In the genomic region with DNA sequence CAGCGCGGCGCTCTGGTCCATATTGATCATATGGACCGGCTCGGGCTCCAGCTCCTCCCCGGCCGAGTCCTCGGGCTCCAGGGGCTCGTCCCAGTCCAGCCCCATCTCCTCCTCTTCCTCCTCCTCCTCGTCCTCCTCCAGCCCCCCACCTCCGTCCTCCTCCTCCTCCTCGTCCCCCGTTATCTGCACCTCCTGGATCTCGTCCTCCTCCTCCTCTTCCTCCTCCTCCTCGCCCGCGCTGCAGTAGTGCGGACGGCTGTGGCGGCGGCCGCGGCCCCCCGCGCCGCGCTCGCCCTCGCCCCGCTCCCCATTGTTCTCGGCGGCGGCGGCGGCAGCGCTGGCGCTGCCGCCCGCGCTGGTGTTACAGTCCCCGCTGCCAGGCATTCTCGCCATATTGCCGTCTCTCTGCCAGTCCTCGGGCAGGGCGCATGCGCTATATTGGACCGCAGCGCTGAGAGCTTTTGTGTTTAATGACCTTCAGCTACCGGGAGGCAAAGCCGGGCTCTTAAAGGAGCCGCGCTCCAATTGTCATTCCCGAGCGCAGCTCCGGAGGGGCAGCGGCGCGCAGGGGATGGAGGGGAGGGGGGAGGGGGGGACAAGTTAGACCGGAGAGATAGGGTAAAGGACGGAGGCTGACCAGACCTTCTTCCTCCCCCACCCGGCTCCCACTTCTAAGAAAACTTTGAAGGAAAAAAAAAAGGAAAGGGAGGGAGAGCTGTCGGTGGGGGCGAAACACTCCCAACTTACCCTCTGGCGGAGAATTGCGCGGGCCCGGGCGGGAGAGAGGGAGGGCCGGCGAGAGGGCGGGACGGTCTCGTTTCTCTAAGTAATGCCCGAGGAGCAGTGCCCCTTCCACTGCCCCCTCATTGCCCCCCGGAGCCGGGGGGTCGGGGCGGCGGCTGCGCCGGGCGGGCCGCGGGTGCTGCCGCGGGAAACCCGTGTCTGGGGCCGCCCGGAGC, we compare ENCODE assay signal across 8 cellular contexts. TPM values are rescaled to one million over a fixed set of nuclear protein-coding genes. Genes with fewer than 3 reads are reported as not detected.
DNase-seq lines count a peak whose midpoint lies in the region; ATAC-seq and TF ChIP-seq lines count a peak whose summit lies in the region.

Gene KCTD1, minus strand, starts transcription at position 410 of the 959 bp plus-strand sequence. Its CDS starts 17 bp downstream, at position 393.

- H3K27ac ChIP-seq in breast epithelium (peak within 1 kb of the TSS; percentile 91 to 97), iPS-20b (ENCODE audit: low read length) (no peak within 1 kb of the TSS), skeletal muscle tissue (ENCODE audit: low read depth, low read length) (peak within 1 kb of the TSS; percentile 36)

- H3K9me3 ChIP-seq in breast epithelium (no peaks in the 10 kb centered on the region), iPS-20b (ENCODE audit: insufficient read depth, low read depth, low read length) (no peaks in the 10 kb centered on the region), skeletal muscle tissue (ENCODE audit: control insufficient read depth in 3 of 3, low read length in 3 of 3) (no peaks in the 10 kb centered on the region)

- no peaks in the 10 kb centered on the region for H3K27me3 ChIP-seq in breast epithelium
- peaks cover 78% of the 10 kb centered on the region for H3K27me3 ChIP-seq in iPS-20b (ENCODE audit: insufficient read depth, low read length)
- H3K27me3 ChIP-seq in skeletal muscle tissue (ENCODE audit: control insufficient read depth in 3 of 3, insufficient read depth in 3 of 3, low read length in 3 of 3), result peaks cover 4 to 20% (median 15%) of the 10 kb centered on the region in 3 donors

- H3K36me3 ChIP-seq in breast epithelium (no peaks in the 10 kb centered on the region), iPS-20b (ENCODE audit: insufficient read depth, low read depth, low read length) (peaks cover 6% of the 10 kb centered on the region; the same call in 1 of the 2 replicates), skeletal muscle tissue (ENCODE audit: control insufficient read depth in 3 of 3, insufficient read depth in 3 of 3, low read length in 3 of 3) (peaks cover 0 to 3% (median 0%) of the 10 kb centered on the region in 3 donors)

- DNase-seq in SHP77 (lab: John Stamatoyannopoulos, UW) (peak; percentile 29 to 68), SHP77 treated with DMSO at 0.1 percent for 48 hours (lab: John Stamatoyannopoulos, UW) (no peak), NCI-H2081 (lab: John Stamatoyannopoulos, UW) (peak; percentile 73 to 84), UCSD-AML1 (lab: John Stamatoyannopoulos, UW; ENCODE audit: unreplicated experiment) (peak; percentile 72), breast epithelium (ENCODE audit: low spot score in 2 of 2) (peak; percentile 65 to 69)

- H3K4me1 ChIP-seq in breast epithelium, result peaks cover 7 to 13% of the 10 kb centered on the region in 2 donors
- H3K4me1 ChIP-seq in iPS-20b (ENCODE audit: insufficient read depth, low read length), result peaks cover 25% of the 10 kb centered on the region
- peaks cover 23 to 47% (median 29%) of the 10 kb centered on the region in 3 donors for H3K4me1 ChIP-seq in skeletal muscle tissue (ENCODE audit: control insufficient read depth in 3 of 3, insufficient read depth in 3 of 3, low read length in 3 of 3)

- peak; percentile 37 for ATAC-seq in HG02973 (IDR thresholded peaks at IDR 0.05; ENCODE audit: unreplicated experiment)

- H3K9ac ChIP-seq in iPS-20b (ENCODE audit: low read depth, low read length), result peak within 1 kb of the TSS; percentile 72; the same call in 1 of the 2 replicates
- H3K9ac ChIP-seq in skeletal muscle tissue (ENCODE audit: low read depth in 1 of 3, low read length in 3 of 3), result peak within 1 kb of the TSS; percentile 51 to 80 (median 64)

- intact Hi-C loops in breast epithelium (cut with DNase I; ENCODE audit: low total_unique reads), result no loop called here

- H3K4me3 ChIP-seq in breast epithelium, result peak within 1 kb of the TSS; percentile 64 to 96 (median 79)
- H3K4me3 ChIP-seq in iPS-20b (ENCODE audit: low read length), result peak within 1 kb of the TSS; percentile 81
- H3K4me3 ChIP-seq in skeletal muscle tissue (ENCODE audit: low read length in 3 of 3), result peak within 1 kb of the TSS; percentile 75 to 82 (median 82)

- TF ChIP-seq CTCF in breast epithelium (IDR thresholded peaks at IDR 0.05), result no peak

- no peak for TF ChIP-seq POLR2A in breast epithelium (IDR thresholded peaks at IDR 0.05)

RNA-seq across cellular contexts. Expression of gene KCTD1, which starts in this region (rescaled TPM):
- total RNA-seq in breast epithelium, result 10 to 100 TPM in 2 of 3 donors, 1 to 10 TPM in 1; 5.6 to 47.3 (median 41.6) TPM
- 3.7 TPM for total RNA-seq in skeletal muscle tissue
